In the genomic region with DNA sequence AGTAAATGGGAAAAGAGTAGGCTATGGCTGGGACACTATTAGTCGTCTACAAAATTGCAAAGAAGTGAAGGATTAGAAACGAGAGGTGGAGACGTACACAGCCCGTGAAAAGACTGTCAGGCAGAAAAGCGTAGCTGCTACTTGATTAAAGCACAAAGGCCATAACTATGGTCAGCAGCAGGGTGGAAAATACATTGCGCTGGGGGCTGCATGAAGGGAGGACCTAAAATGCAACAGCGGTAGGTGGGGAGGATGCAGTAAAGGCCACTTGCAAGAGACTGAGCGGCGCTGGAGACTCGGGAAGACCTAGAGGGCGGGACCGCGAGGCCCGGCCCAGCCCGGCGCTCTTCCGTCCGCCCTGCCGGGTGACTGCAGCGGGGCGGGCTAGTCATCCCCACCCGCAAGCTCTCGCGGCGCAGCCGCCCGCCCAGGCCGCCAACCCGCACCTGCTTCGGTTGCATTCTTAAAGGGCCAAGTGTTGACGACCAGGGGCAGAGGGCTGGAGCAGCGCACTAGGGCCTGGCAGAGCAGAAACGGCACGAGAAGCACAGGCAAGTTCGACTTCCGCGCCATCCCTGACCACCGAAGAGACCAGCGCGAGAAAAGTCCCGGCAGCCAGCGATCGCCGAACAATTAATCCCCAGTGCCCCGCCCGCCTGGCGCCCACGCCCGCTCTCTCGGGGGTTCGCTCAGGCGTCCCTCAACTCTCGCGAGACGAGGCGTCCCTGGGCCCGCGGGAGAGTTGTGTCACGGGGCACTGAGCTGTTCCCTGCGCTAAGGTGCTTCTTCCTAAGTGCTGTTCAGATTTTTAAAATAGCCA, we compare ENCODE assay signal across 8 cellular contexts. TPM values are rescaled to one million over a fixed set of nuclear protein-coding genes. Genes with fewer than 3 reads are reported as not detected.
DNase-seq lines count a peak whose midpoint lies in the region; TF ChIP-seq lines count a peak whose summit lies in the region.

A gene (minus strand): TSS at position 635 of the 820 bp plus-strand sequence. CDS start 62 bp downstream, at position 573.

- H3K36me3 Mint-ChIP-seq in neural crest cell (ENCODE audit: low read depth), result peaks cover 2% of the 10 kb centered on the region

- DNase-seq in ELF-1 (ENCODE audit: low read depth, low spot score) (peak; percentile 96), H4 (ENCODE audit: low spot score) (peak; percentile 91), LoVo (ENCODE audit: low spot score) (peak; percentile 93), SIG-M5 (lab: John Stamatoyannopoulos, UW) (peak; percentile 60), activated gamma-delta T cell treated with Interleukin-2 at 50 U/mL for 16 hours (peak; percentile 96), fibroblast of villous mesenchyme (ENCODE audit: low read depth) (peak; percentile 96), neural crest cell (ENCODE audit: low read depth, low spot score) (peak; percentile 91)

- peaks cover 2 to 6% of the 10 kb centered on the region in 2 donors for H3K36me3 ChIP-seq in stomach smooth muscle (ENCODE audit: control insufficient read depth in 2 of 2, insufficient read depth in 2 of 2, low read length in 2 of 2)

- H3K27me3 ChIP-seq in stomach smooth muscle (ENCODE audit: control insufficient read depth in 1 of 2, insufficient read depth in 2 of 2, low read length in 2 of 2), result no peaks in the 10 kb centered on the region

- H3K4me3 ChIP-seq in fibroblast of villous mesenchyme (ENCODE audit: low read depth, low read length) (peak within 1 kb of the TSS; percentile 82), stomach smooth muscle (ENCODE audit: low read length in 2 of 2) (peak within 1 kb of the TSS; percentile 77 to 93)

- H3K9me3 ChIP-seq in stomach smooth muscle (ENCODE audit: control insufficient read depth in 2 of 2, low read length in 2 of 2), result no peaks in the 10 kb centered on the region

- peak within 1 kb of the TSS; percentile 70 for H3K27ac ChIP-seq in stomach smooth muscle (ENCODE audit: low read length)

- TF ChIP-seq CTCF in fibroblast of villous mesenchyme (IDR thresholded peaks at IDR 0.05; ENCODE audit: insufficient read depth, low read depth, low read length), result no peak
- no peak for TF ChIP-seq CTCF in neural crest cell (conservative IDR thresholded peaks at IDR 0.05)

- no peaks in the 10 kb centered on the region for H3K9me3 Mint-ChIP-seq in neural crest cell

- peaks cover 4% of the 10 kb centered on the region for H3K4me1 ChIP-seq in stomach smooth muscle (ENCODE audit: control insufficient read depth, insufficient read depth, low read length)

- no peaks in the 10 kb centered on the region for H3K27me3 Mint-ChIP-seq in neural crest cell (ENCODE audit: low read depth)

- peak within 1 kb of the TSS; percentile 92 for H3K4me3 Mint-ChIP-seq in neural crest cell

- H3K4me1 Mint-ChIP-seq in neural crest cell, result peaks cover 29% of the 10 kb centered on the region

- H3K27ac Mint-ChIP-seq in neural crest cell (ENCODE audit: unreplicated experiment), result peak within 1 kb of the TSS; percentile 94

- peak within 1 kb of the TSS; percentile 85 to 98 for H3K9ac ChIP-seq in stomach smooth muscle (ENCODE audit: low read length in 2 of 2)

RNA-seq across cellular contexts. Expression of the gene that starts here (rescaled TPM):
- total RNA-seq in H4 (2014; rRNA removed; shearing (Covaris generic)), result 59.2 and 71.4 TPM in 2 replicates
- total RNA-seq in fibroblast of villous mesenchyme (26.3 and 65.7 TPM in 2 replicates), neural crest cell (12.3 and 12.8 TPM in 2 replicates)

Comparison
In these comparisons a context has a peak if more than half of its experiments do, and no peak if none do; other contexts are left out.
1. Peak in every context shown above with its lines: DNase-seq, H3K4me3 ChIP-seq and H3K27ac ChIP-seq.